13 cellular contexts compared by ENCODE assay signal in genomic region chr1:178606839-178607238, GRCh38.
"Had no signal": no experiment of that assay in that cellular context is flagged by ENCODE, and none has a peak within 500 bp of the region (broad histone marks: within the 10 kb centered on the region; RNA-seq: fewer than 3 reads in every experiment).

No MANE protein-coding gene starts in this region.

- H3K79me2 ChIP-seq: parathyroid adenoma had no signal

- ATAC-seq: activated CD8-positive, alpha-beta T cell treated with anti-CD3 and anti-CD28 coated beads, Interleukin-2, amount 10 ng/mL, durations not matched to agents 7 days and 5 days; left cardiac atrium had no signal

- DNase-seq: activated CD4-positive, alpha-beta T cell treated with anti-CD3 and anti-CD28 coated beads for 48 hours; activated CD8-positive, alpha-beta memory T cell treated with anti-CD3 and anti-CD28 coated beads, Interleukin-2, amount 50 U/mL, for 48 hours; activated CD8-positive, alpha-beta T cell treated with anti-CD3 and anti-CD28 coated beads, Interleukin-2, amount 10 ng/mL, durations not matched to agents 7 days and 5 days; esophagus squamous epithelium; foreskin fibroblast; left cardiac atrium; mammary epithelial cell; stimulated activated CD4-positive, alpha-beta T cell treated with anti-CD3 and anti-CD28 coated beads, Interleukin-4, amount 100 ng/mL, for 4 hours; T-helper 1 cell; tibial artery had no signal

- H3K27ac Mint-ChIP-seq: activated CD8-positive, alpha-beta T cell treated with anti-CD3 and anti-CD28 coated beads, Interleukin-2, amount 10 ng/mL, durations not matched to agents 7 days and 5 days had no signal

- H3K27ac ChIP-seq: ascending aorta, parathyroid adenoma, tibial artery had no signal

- H3K9me3 Mint-ChIP-seq: neural crest cell had no signal

- H3K27me3 ChIP-seq: ascending aorta, esophagus squamous epithelium, tibial artery had no signal

- H3K4me3 Mint-ChIP-seq: activated CD8-positive, alpha-beta T cell treated with anti-CD3 and anti-CD28 coated beads, Interleukin-2, amount 10 ng/mL, durations not matched to agents 7 days and 5 days; neural crest cell had no signal

- H3K4me3 ChIP-seq: ascending aorta, esophagus squamous epithelium, tibial artery had no signal

- H3K36me3 ChIP-seq: ascending aorta, esophagus squamous epithelium, tibial artery had no signal

- H3K9ac ChIP-seq: parathyroid adenoma had no signal

- H3K9me3 ChIP-seq: ascending aorta, esophagus squamous epithelium, tibial artery had no signal

- H2AFZ ChIP-seq: parathyroid adenoma had no signal

- H3K4me1 ChIP-seq: ascending aorta, parathyroid adenoma had no signal
